ENCODE assay signal across 10 cellular contexts in the genomic region with DNA sequence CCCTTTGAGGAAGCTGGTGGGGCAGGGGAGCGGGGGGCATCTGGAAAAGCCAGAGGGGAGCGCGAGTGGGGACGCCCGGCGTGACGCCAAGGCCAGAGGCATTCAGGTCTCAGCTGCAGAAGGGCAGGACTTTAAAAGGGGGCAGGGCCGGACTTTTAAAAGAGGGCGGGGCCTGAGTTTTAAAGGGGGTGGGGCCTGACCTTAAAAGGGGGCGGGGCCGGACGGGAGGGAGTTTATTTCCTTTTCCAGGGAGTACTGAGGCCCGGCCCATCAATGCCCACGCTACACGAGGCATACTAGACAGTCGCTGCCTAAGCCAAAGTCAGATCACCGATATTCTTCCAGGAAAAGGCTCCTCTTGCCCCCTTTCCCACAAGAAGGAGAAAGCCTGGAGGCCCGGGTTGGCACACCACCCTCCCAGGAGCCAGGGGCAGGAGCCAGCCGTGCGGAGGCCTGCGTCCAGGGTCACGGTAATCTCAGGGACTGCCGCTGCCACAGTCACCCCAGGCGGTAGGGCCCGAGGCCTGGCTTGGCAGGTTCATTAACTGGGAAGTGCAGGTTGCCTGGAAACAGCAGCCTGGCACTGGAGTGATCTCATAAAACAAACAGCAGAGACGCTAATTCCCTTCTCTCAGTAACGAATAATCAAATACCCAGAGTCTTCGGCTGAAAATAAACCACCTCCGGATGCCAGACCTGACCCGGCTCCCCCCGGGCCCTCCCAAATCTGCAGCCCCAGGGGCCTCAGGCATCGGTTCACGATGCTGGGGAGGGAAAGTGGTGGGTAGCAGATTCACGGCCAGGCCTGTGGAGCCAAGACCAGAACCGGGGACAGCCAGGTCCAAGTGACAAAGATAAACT.
DNase-seq lines count a peak whose midpoint lies in the region; ATAC-seq and FAIRE-seq lines count a peak whose summit lies in the region.
"Had no signal": no experiment of that assay in that cellular context is flagged by ENCODE, and none has a peak within 500 bp of the region (broad histone marks: within the 10 kb centered on the region; RNA-seq: fewer than 3 reads in every experiment).

No MANE protein-coding gene starts in this region.

- ATAC-seq in stimulated activated naive B cell treated with anti-CD40 and anti-IgM and Interleukin-4, amounts not matched to agents 10 μg/mL and 1 μg/mL and 100 μg/mL, for 72 hours (replicated peaks) = peak in 1 of 2 donors; percentile 43

- DNase-seq in Ammon's horn (ENCODE audit: low spot score) (peak; percentile 76), NCI-H1417 treated with DMSO at 0.1 percent for 48 hours (lab: John Stamatoyannopoulos, UW) (peak; percentile 70), EL (no peak), SKM-1 (lab: John Stamatoyannopoulos, UW; ENCODE audit: unreplicated experiment) (no peak)
- DNase-seq in stimulated activated naive B cell treated with anti-CD40 and anti-IgM and Interleukin-4, amounts not matched to agents 10 μg/mL and 1 μg/mL and 100 μg/mL, for 72 hours = no peak
- no peak for DNase-seq in effector CD8-positive, alpha-beta T cell (lab: John Stamatoyannopoulos, UW)

- H3K36me3 Mint-ChIP-seq in stimulated activated naive B cell treated with anti-CD40 and anti-IgM and Interleukin-4, amounts not matched to agents 10 μg/mL and 1 μg/mL and 100 μg/mL, for 72 hours = peaks cover 27 to 42% of the 10 kb centered on the region in 2 donors
- H3K36me3 Mint-ChIP-seq: natural killer cell treated with Interleukin-12 subunit alpha and Interleukin-12 subunit beta and Interleukin-15 and Interleukin-18, amount 100 ng/mL, for 72 hours had no signal

- H3K4me3 Mint-ChIP-seq in stimulated activated naive B cell treated with anti-CD40 and anti-IgM and Interleukin-4, amounts not matched to agents 10 μg/mL and 1 μg/mL and 100 μg/mL, for 72 hours = no peak overlapping the region
- H3K4me3 Mint-ChIP-seq: natural killer cell treated with Interleukin-12 subunit alpha and Interleukin-12 subunit beta and Interleukin-15 and Interleukin-18, amount 100 ng/mL, for 72 hours had no signal

- no peaks in the 10 kb centered on the region for H3K27me3 Mint-ChIP-seq in stimulated activated naive B cell treated with anti-CD40 and anti-IgM and Interleukin-4, amounts not matched to agents 10 μg/mL and 1 μg/mL and 100 μg/mL, for 72 hours
- H3K27me3 Mint-ChIP-seq: natural killer cell treated with Interleukin-12 subunit alpha and Interleukin-12 subunit beta and Interleukin-15 and Interleukin-18, amount 100 ng/mL, for 72 hours had no signal

- H3K4me1 Mint-ChIP-seq in stimulated activated naive B cell treated with anti-CD40 and anti-IgM and Interleukin-4, amounts not matched to agents 10 μg/mL and 1 μg/mL and 100 μg/mL, for 72 hours = peaks cover 0 to 2% of the 10 kb centered on the region in 2 donors

- peak overlapping the region; percentile 56 for H3K27ac Mint-ChIP-seq in stimulated activated naive B cell treated with anti-CD40 and anti-IgM and Interleukin-4, amounts not matched to agents 10 μg/mL and 1 μg/mL and 100 μg/mL, for 72 hours
- H3K27ac Mint-ChIP-seq: natural killer cell treated with Interleukin-12 subunit alpha and Interleukin-12 subunit beta and Interleukin-15 and Interleukin-18, amount 100 ng/mL, for 72 hours had no signal

- H3K9me3 Mint-ChIP-seq in stimulated activated naive B cell treated with anti-CD40 and anti-IgM and Interleukin-4, amounts not matched to agents 10 μg/mL and 1 μg/mL and 100 μg/mL, for 72 hours = no peaks in the 10 kb centered on the region
- H3K9me3 Mint-ChIP-seq: natural killer cell treated with Interleukin-12 subunit alpha and Interleukin-12 subunit beta and Interleukin-15 and Interleukin-18, amount 100 ng/mL, for 72 hours had no signal

- H3K27ac ChIP-seq in angular gyrus (ENCODE audit: low read depth, low read length) = peak overlapping the region; percentile 62

- peak; percentile 24 for FAIRE-seq in islet of Langerhans (lab: Jason Lieb, UNC)
- FAIRE-seq: G401.6 had no signal

Comparison
In these comparisons a context has a peak if more than half of its experiments do, and no peak if none do; other contexts are left out.
1. DNase-seq: peak in Ammon's horn (single experiment) and NCI-H1417 treated with DMSO at 0.1 percent for 48 hours (single experiment); none in stimulated activated naive B cell treated with anti-CD40 and anti-IgM and Interleukin-4, amounts not matched to agents 10 μg/mL and 1 μg/mL and 100 μg/mL, for 72 hours (single experiment), EL (single experiment), effector CD8-positive, alpha-beta T cell (single experiment) and SKM-1 (single experiment).